1 cellular context compared by ENCODE assay signal in genomic region chr2:32427672-32428622, GRCh38.
A peak's percentile ranks its signal among the peaks of the same experiment; 100 is the strongest.
TF ChIP-seq lines count a peak whose summit lies in the region.

No MANE protein-coding gene starts in this region.

TF ChIP-seq in HEK293, 187 proteins besides CTCF, POLR2A, EP300 and RAD21 (continued from another document and continues in another):
- TF ChIP-seq KLF16 (tag by site-specific recombination; IDR thresholded peaks at IDR 0.05) (no peak), ZBTB8A (tag by site-specific recombination; IDR thresholded peaks at IDR 0.05) (no peak), ZNF791 (tag by site-specific recombination; IDR thresholded peaks at IDR 0.05) (no peak), GLI2 (tag by site-specific recombination; IDR thresholded peaks at IDR 0.05; ENCODE audit: borderline replicate concordance, low read depth) (no peak), ZSCAN5A (tag by site-specific recombination; IDR thresholded peaks at IDR 0.05) (no peak), YY1 (tag by site-specific recombination; IDR thresholded peaks at IDR 0.05) (no peak), WT1 (tag by site-specific recombination; IDR thresholded peaks at IDR 0.05) (no peak), KLF7 (tag by site-specific recombination; IDR thresholded peaks at IDR 0.05; ENCODE audit: borderline replicate concordance) (no peak), ZNF426 (tag by site-specific recombination; IDR thresholded peaks at IDR 0.05) (no peak), HOXC10 (CRISPR knock-in tag; IDR thresholded peaks at IDR 0.05) (no peak), PRDM10 (tag by site-specific recombination; IDR thresholded peaks at IDR 0.05) (no peak), KLF10 (tag by site-specific recombination; IDR thresholded peaks at IDR 0.05) (no peak), SP3 (tag by site-specific recombination; IDR thresholded peaks at IDR 0.05) (no peak), ZNF324 (tag by site-specific recombination; IDR thresholded peaks at IDR 0.05) (no peak), ZSCAN4 (tag by site-specific recombination; IDR thresholded peaks at IDR 0.05) (no peak), ZNF18 (tag by site-specific recombination; IDR thresholded peaks at IDR 0.05) (no peak), ZNF350 (tag by site-specific recombination; IDR thresholded peaks at IDR 0.05) (no peak), ZBTB26 (tag by site-specific recombination; optimal IDR thresholded peaks at IDR 0.05) (no peak), ZNF394 (tag by site-specific recombination; IDR thresholded peaks at IDR 0.05; ENCODE audit: borderline replicate concordance) (no peak), ZNF837 (tag by site-specific recombination; IDR thresholded peaks at IDR 0.05) (no peak), ZNF274 (IDR thresholded peaks at IDR 0.05; ENCODE audit: low read length) (no peak), ZNF274 (tag by site-specific recombination; IDR thresholded peaks at IDR 0.05; ENCODE audit: borderline replicate concordance) (no peak), SCRT1 (tag by site-specific recombination; IDR thresholded peaks at IDR 0.05; ENCODE audit: borderline replicate concordance) (peak; percentile 53; the same call in 1 of the 2 replicates), ZNF658 (tag by site-specific recombination; IDR thresholded peaks at IDR 0.05) (no peak), ZNF701 (tag by site-specific recombination; IDR thresholded peaks at IDR 0.05) (no peak), ZNF184 (tag by site-specific recombination; IDR thresholded peaks at IDR 0.05) (no peak), ZNF26 (tag by site-specific recombination; IDR thresholded peaks at IDR 0.05) (no peak), ZNF157 (tag by site-specific recombination; IDR thresholded peaks at IDR 0.05) (no peak), ZNF280C (tag by site-specific recombination; IDR thresholded peaks at IDR 0.05) (no peak), ZNF121 (tag by site-specific recombination; IDR thresholded peaks at IDR 0.05) (no peak), ZBTB10 (tag by site-specific recombination; IDR thresholded peaks at IDR 0.05) (no peak), ZNF518A (tag by site-specific recombination; conservative IDR thresholded peaks at IDR 0.05; ENCODE audit: low read depth) (no peak), ZBTB48 (tag by site-specific recombination; IDR thresholded peaks at IDR 0.05) (no peak), ZNF514 (tag by site-specific recombination; IDR thresholded peaks at IDR 0.05) (no peak), ZNF664 (tag by site-specific recombination; IDR thresholded peaks at IDR 0.05) (peak; percentile 67), ZNF596 (tag by site-specific recombination; IDR thresholded peaks at IDR 0.05) (no peak), ZNF175 (tag by site-specific recombination; IDR thresholded peaks at IDR 0.05) (no peak), ZSCAN23 (tag by site-specific recombination; IDR thresholded peaks at IDR 0.05) (no peak)
